14 cellular contexts compared by ENCODE assay signal in the genomic region with DNA sequence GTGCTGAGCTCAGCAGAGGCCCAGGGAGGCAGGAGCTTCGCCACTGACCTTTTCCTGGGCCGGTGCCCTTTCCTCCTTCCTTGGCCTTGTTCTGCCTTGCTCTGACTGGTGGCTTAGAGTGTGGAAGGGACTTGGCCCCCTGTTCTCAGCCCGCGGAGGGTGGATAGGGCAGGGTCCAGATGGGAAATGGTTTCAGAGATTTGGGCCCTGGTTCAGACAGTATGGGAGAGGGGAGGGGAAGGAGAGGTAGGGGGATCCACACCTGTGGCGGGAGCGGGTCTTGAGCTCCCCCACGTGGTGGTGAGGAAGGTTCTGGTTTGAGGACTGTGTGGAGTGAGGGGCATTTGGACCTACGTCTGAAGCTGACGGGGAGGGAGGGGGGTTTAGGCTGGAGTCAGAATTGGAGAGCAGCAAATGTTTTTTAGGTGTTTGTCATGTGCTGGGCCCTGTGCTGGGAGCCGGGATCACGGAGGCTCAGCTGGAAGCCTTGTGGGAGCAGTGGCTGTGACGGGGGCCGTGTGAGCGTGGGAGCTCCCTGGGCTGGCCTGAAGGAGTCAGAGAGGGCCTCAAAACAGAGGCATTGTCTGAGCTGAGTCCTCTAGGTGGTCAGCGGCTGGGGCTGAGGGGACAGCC. TPM values are rescaled to one million over a fixed set of nuclear protein-coding genes. Genes with fewer than 3 reads are reported as not detected.
A peak's percentile ranks its signal among the peaks of the same experiment; 100 is the strongest.
DNase-seq lines count a peak whose midpoint lies in the region; ATAC-seq and TF ChIP-seq lines count a peak whose summit lies in the region.
"Had no signal": no experiment of that assay in that cellular context is flagged by ENCODE, and none has a peak within 500 bp of the region (broad histone marks: within the 10 kb centered on the region; RNA-seq: fewer than 3 reads in every experiment).

No MANE protein-coding gene starts in this region.

- TF ChIP-seq CTCF in BE2C (IDR thresholded peaks at IDR 0.05; ENCODE audit: low read depth, low read length) (peak; percentile 29; the same call in 1 of the 2 replicates), HFFc6 (IDR thresholded peaks at IDR 0.05) (peak; percentile 31), chondrocyte (IDR thresholded peaks at IDR 0.05) (peak; percentile 58), right lobe of liver (IDR thresholded peaks at IDR 0.05) (peak in 3 of 4 donors; percentile 17 to 30 (median 24))

- peaks cover 8% of the 10 kb centered on the region for H3K4me1 ChIP-seq in BE2C
- H3K4me1 ChIP-seq in right lobe of liver = peaks cover 0 to 57% (median 20%) of the 10 kb centered on the region in 4 donors

- H3K27me3 ChIP-seq in BE2C (peaks cover 17% of the 10 kb centered on the region), right lobe of liver (no peaks in the 10 kb centered on the region)

- no peak overlapping the region for H3K27ac Mint-ChIP-seq in HFFc6
- H3K27ac Mint-ChIP-seq in chondrocyte (ENCODE audit: unreplicated experiment) = no peak overlapping the region
- H3K27ac Mint-ChIP-seq: activated naive CD4-positive, alpha-beta T cell treated with anti-CD3 and anti-CD28 coated beads, Interleukin-2, amount 50 U/mL, for 72 hours; CD4-positive, alpha-beta T cell had no signal

- H3K36me3 Mint-ChIP-seq in HFFc6 (ENCODE audit: low read depth) = no peaks in the 10 kb centered on the region
- H3K36me3 Mint-ChIP-seq in chondrocyte (ENCODE audit: low read depth) = peaks cover 2% of the 10 kb centered on the region
- H3K36me3 Mint-ChIP-seq: activated naive CD4-positive, alpha-beta T cell treated with anti-CD3 and anti-CD28 coated beads, Interleukin-2, amount 50 U/mL, for 72 hours had no signal

- H3K9me3 ChIP-seq in BE2C (no peaks in the 10 kb centered on the region), right lobe of liver (no peaks in the 10 kb centered on the region)

- ATAC-seq in right lobe of liver (peak; percentile 12 to 34 (median 24)), GM21390 (IDR thresholded peaks at IDR 0.05; ENCODE audit: unreplicated experiment) (no peak), GM21786 (IDR thresholded peaks at IDR 0.05; ENCODE audit: unreplicated experiment) (no peak)
- ATAC-seq: activated naive CD4-positive, alpha-beta T cell treated with anti-CD3 and anti-CD28 coated beads, Interleukin-2, amount 50 U/mL, for 72 hours had no signal

- H3K4me3 Mint-ChIP-seq in HFFc6 (no peak overlapping the region), chondrocyte (ENCODE audit: unreplicated experiment) (no peak overlapping the region)
- H3K4me3 Mint-ChIP-seq: CD4-positive, alpha-beta T cell had no signal

- peaks cover 6% of the 10 kb centered on the region; the same call in 1 of the 2 replicates for H3K27me3 Mint-ChIP-seq in HFFc6 (ENCODE audit: insufficient read depth)
- peaks cover 1% of the 10 kb centered on the region for H3K27me3 Mint-ChIP-seq in chondrocyte (ENCODE audit: low read depth)
- H3K27me3 Mint-ChIP-seq: CD4-positive, alpha-beta T cell had no signal

- TF ChIP-seq POLR2A in right lobe of liver (IDR thresholded peaks at IDR 0.05) = no peak

- WGBS in right lobe of liver (ENCODE audit: insufficient coverage, low coverage, low lambda C conversion rate, missing lambda C conversion rate) = 23% methylated on average over 11 of the region's 15 CpGs

- H3K9me3 Mint-ChIP-seq in HFFc6 (no peaks in the 10 kb centered on the region), chondrocyte (ENCODE audit: low read depth) (no peaks in the 10 kb centered on the region)
- H3K9me3 Mint-ChIP-seq: activated naive CD4-positive, alpha-beta T cell treated with anti-CD3 and anti-CD28 coated beads, Interleukin-2, amount 50 U/mL, for 72 hours; CD4-positive, alpha-beta T cell had no signal

- H3K4me3 ChIP-seq in BE2C (ENCODE audit: low read depth, low read length) (no peak overlapping the region), right lobe of liver (peak overlapping the region in 2 of 3 donors; percentile 16 to 33)

- intact Hi-C loops in right lobe of liver (cut with DNase I) = loop anchor here in 1 of 2 donors (5.0 kb wide), 1 partner anchor 73 kb away; a partner anchor contains a TSS

- DNase-seq in BE2C = peak; percentile 13
- DNase-seq in HFFc6 = no peak
- peak; percentile 46 for DNase-seq in chondrocyte (ENCODE audit: low spot score)
- DNase-seq in right lobe of liver = peak; percentile 39 to 83 (median 71)
- no peak for DNase-seq in NCI-H524 treated with DMSO at 0.1 percent for 48 hours (lab: John Stamatoyannopoulos, UW)
- DNase-seq in DMS79 (lab: John Stamatoyannopoulos, UW) = no peak
- DNase-seq: activated CD4-positive, alpha-beta T cell treated with anti-CD3 and anti-CD28 coated beads for 4 hours; islet precursor cell; NCI-H146 had no signal

- H3K4me1 Mint-ChIP-seq in HFFc6 (ENCODE audit: low read depth) (no peaks in the 10 kb centered on the region), chondrocyte (ENCODE audit: low read depth) (peaks cover 8% of the 10 kb centered on the region)

- H3K36me3 ChIP-seq in BE2C = no peaks in the 10 kb centered on the region
- peaks cover 0 to 3% (median 0%) of the 10 kb centered on the region in 4 donors for H3K36me3 ChIP-seq in right lobe of liver

- H3K27ac ChIP-seq in right lobe of liver = peak overlapping the region; percentile 84 to 96 (median 96)

RNA-seq across cellular contexts. Expression of a gene that starts 27.2 kb away (rescaled TPM):
- polyA plus RNA-seq in BE2C (2012; ENCODE audit: insufficient read depth, insufficient read length, low read depth) = 3.3 TPM
- under 1 TPM; 0.65 to 0.97 (median 0.68) TPM for total RNA-seq in HFFc6 (2021; fragmentation: NEBNext Ultra II Directional; extraction: Animal tissue kit (Norgen Biotek cat#: 25700))
- 3.9 to 7.5 TPM (median 7.0 TPM) in 3 replicates for total RNA-seq in chondrocyte
- total RNA-seq in right lobe of liver = 10 to 100 TPM in 5 of 6 experiments, 1 to 10 TPM in 1; 9.7 to 16.0 (median 14.8) TPM
- total RNA-seq: CD4-positive, alpha-beta T cell had no signal

RNA-seq across cellular contexts. Expression of a gene that starts 38.1 kb away (rescaled TPM):
- polyA plus RNA-seq in BE2C (2012; ENCODE audit: insufficient read depth, insufficient read length, low read depth) = not detected
- total RNA-seq in HFFc6 (2021; fragmentation: NEBNext Ultra II Directional; extraction: Animal tissue kit (Norgen Biotek cat#: 25700)) = not detected
- total RNA-seq in chondrocyte (0.45 to 0.74 TPM (median 0.63 TPM) in 3 replicates), right lobe of liver (under 1 TPM in 5 of 6 experiments, not detected in 1; 0.34 to 0.84 (median 0.55) TPM)
- total RNA-seq: activated naive CD4-positive, alpha-beta T cell treated with anti-CD3 and anti-CD28 coated beads, Interleukin-2, amount 50 U/mL, for 72 hours; CD4-positive, alpha-beta T cell; renal cortical epithelial cell had no signal

Comparison
In these comparisons a context has a peak if more than half of its experiments do, and no peak if none do; other contexts are left out.
1. DNase-seq: peak in BE2C (single experiment), chondrocyte (single experiment) and right lobe of liver (3 of 3); none in HFFc6 (single experiment), NCI-H524 treated with DMSO at 0.1 percent for 48 hours (single experiment) and DMS79 (single experiment).
2. ATAC-seq: peak in right lobe of liver (4 of 4); none in GM21390 (single experiment) and GM21786 (single experiment).
3. Peak in every context shown above with its lines, with median percentiles within 50 percentile points of each other: CTCF ChIP-seq.